15 cellular contexts compared by ENCODE assay signal in the genomic region with DNA sequence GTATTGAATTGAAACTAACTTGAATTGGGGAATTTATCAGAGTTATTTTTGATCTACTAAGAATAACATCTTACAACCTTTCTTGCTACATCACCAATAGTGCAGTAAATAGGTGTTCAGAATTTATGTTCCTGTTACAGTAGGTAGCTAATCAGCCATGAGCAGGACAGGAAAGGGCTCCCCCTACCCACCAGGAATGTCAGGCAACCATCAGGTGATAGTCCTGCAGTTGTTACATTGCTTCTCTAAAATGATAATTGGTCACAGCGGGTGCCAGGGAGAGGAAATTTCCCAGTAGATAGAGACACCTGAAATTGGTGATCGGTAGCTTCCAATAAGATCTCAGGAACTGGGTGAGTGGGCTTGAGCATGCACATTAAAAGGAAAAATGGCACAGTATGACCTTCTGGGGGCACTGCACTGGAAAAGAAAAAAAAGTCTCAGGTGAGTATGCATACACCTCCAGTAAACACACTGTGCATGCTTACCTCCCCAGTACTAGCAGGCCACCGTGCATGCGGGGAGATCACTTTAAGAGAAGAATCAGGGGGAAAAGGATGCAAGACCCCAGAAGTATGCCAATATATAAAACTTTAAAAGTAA.
DNase-seq lines count a peak whose midpoint lies in the region; FAIRE-seq and TF ChIP-seq lines count a peak whose summit lies in the region.
"Had no signal": no experiment of that assay in that cellular context is flagged by ENCODE, and none has a peak within 500 bp of the region (broad histone marks: within the 10 kb centered on the region; RNA-seq: fewer than 3 reads in every experiment).

No MANE protein-coding gene starts in this region.

- no peak overlapping the region for H3K23ac ChIP-seq in mesendoderm (ENCODE audit: low read length)

- FAIRE-seq in bronchial epithelial cell (lab: Jason Lieb, UNC), result peak; percentile 83
- FAIRE-seq: A204.1, GM12891, H54, HTR-8/SVneo, K562 had no signal

- WGBS in mesendoderm (ENCODE audit: extremely low coverage, insufficient coverage, low lambda C conversion rate), result no CpG with 5 or more reads among the region's 4 CpGs
- WGBS in testis, 2 donors, result 94 to 98% methylated on average over 4 of the region's 4 CpGs

- H2BK5ac ChIP-seq in mesendoderm (ENCODE audit: low read length), result peak overlapping the region; percentile 87

- H3K9ac ChIP-seq in HUES48 (ENCODE audit: low read depth, low read length) (no peak overlapping the region), mesendoderm (ENCODE audit: low read length) (no peak overlapping the region)

- no peak overlapping the region for H2BK15ac ChIP-seq in mesendoderm (replicated peaks; ENCODE audit: low read depth)

- H3K18ac ChIP-seq in mesendoderm (ENCODE audit: low read length), result peak overlapping the region; percentile 82

- intact Hi-C loops in testis (cut with DNase I; ENCODE audit: low total_unique reads), result no loop called here

- no peaks in the 10 kb centered on the region for H3K79me2 ChIP-seq in mesendoderm (ENCODE audit: control insufficient read depth, insufficient read depth, low read length)

- H3K4me3 ChIP-seq in HUES48 (ENCODE audit: low read depth, low read length) (no peak overlapping the region), bronchial epithelial cell (ENCODE audit: low read depth, low read length) (no peak overlapping the region), mesendoderm (ENCODE audit: low read length) (no peak overlapping the region), testis (no peak overlapping the region)
- H3K4me3 ChIP-seq: K562 had no signal

- no peak for TF ChIP-seq POLR2A in testis (IDR thresholded peaks at IDR 0.05)

- 0 out of 2 replicates have a peak, but pooled peaks cover 2% of the 10 kb centered on the region for H3K9me3 ChIP-seq in HUES48 (ENCODE audit: control insufficient read depth, insufficient read depth, low read length)
- H3K9me3 ChIP-seq in testis, result no peaks in the 10 kb centered on the region

- H3K27ac ChIP-seq in C4-2B (no peak overlapping the region), HUES48 (ENCODE audit: low read depth, low read length) (peak overlapping the region; percentile 84), mesendoderm (ENCODE audit: low read depth, low read length) (peak overlapping the region; percentile 53), testis (no peak overlapping the region)

- DNase-seq in bronchial epithelial cell (ENCODE audit: low read depth), result no peak
- peak; percentile 81 for DNase-seq in mesendoderm
- DNase-seq in H4 (ENCODE audit: low spot score), result no peak
- no peak for DNase-seq in GDM1 (lab: John Stamatoyannopoulos, UW)
- no peak for DNase-seq in testis
- DNase-seq: C1 segment of cervical spinal cord; CD4-positive, alpha-beta memory T cell; DMS79 had no signal

- H3K4me1 ChIP-seq in HUES48 (ENCODE audit: control insufficient read depth, insufficient read depth, low read length) (peaks cover 26% of the 10 kb centered on the region), mesendoderm (ENCODE audit: control insufficient read depth, low read depth, low read length) (no peaks in the 10 kb centered on the region), testis (no peaks in the 10 kb centered on the region)

- H3K56ac ChIP-seq in mesendoderm (ENCODE audit: low read length), result peak overlapping the region; percentile 51

- no peak overlapping the region for H3K4me2 ChIP-seq in mesendoderm (ENCODE audit: low read length)

- TF ChIP-seq CTCF in C4-2B (conservative IDR thresholded peaks at IDR 0.05) (0 out of 2 replicates have a peak, but pooled peaks have one; percentile 12), bronchial epithelial cell (IDR thresholded peaks at IDR 0.05; ENCODE audit: insufficient read depth, low read length, severe bottlenecking) (no peak), testis (IDR thresholded peaks at IDR 0.05) (no peak)

- H2BK120ac ChIP-seq in mesendoderm (ENCODE audit: low read depth, low read length), result peak overlapping the region; percentile 68

- peak overlapping the region; percentile 94 for H3K4ac ChIP-seq in mesendoderm (ENCODE audit: low read depth, low read length)

- no peaks in the 10 kb centered on the region for H3K36me3 ChIP-seq in HUES48 (ENCODE audit: control insufficient read depth, insufficient read depth, low read length)
- H3K36me3 ChIP-seq in bronchial epithelial cell (ENCODE audit: control insufficient read depth, insufficient read depth, low read length), result no peaks in the 10 kb centered on the region
- no peaks in the 10 kb centered on the region for H3K36me3 ChIP-seq in mesendoderm (ENCODE audit: control insufficient read depth, insufficient read depth, low read length)
- no peaks in the 10 kb centered on the region for H3K36me3 ChIP-seq in testis (ENCODE audit: low read depth, missing control alignments)

- H3K27me3 ChIP-seq in HUES48 (ENCODE audit: control insufficient read depth, insufficient read depth, low read length) (no peaks in the 10 kb centered on the region), bronchial epithelial cell (ENCODE audit: control insufficient read depth, insufficient read depth, low read length) (no peaks in the 10 kb centered on the region), mesendoderm (ENCODE audit: insufficient read depth, low read length, poor library complexity) (no peaks in the 10 kb centered on the region), testis (no peaks in the 10 kb centered on the region)

- H2AK5ac ChIP-seq in mesendoderm (ENCODE audit: low read length), result no peak overlapping the region

- no peak overlapping the region for H4K8ac ChIP-seq in mesendoderm (ENCODE audit: low read depth, low read length)

- no peak overlapping the region for H4K5ac ChIP-seq in mesendoderm (ENCODE audit: low read length)

- no peaks in the 10 kb centered on the region for H3K79me1 ChIP-seq in mesendoderm (ENCODE audit: low read length)

Comparison
In these comparisons a context has a peak if more than half of its experiments do, and no peak if none do; other contexts are left out.
1. H3K27ac ChIP-seq: peak in HUES48 (single experiment) and mesendoderm (single experiment); none in C4-2B (single experiment) and testis (0 of 2).